In genomic region chr19:30228113-30228725, GRCh38 we compare ENCODE assay signal across 1 cellular context.
TF ChIP-seq lines count a peak whose summit lies in the region.

No MANE protein-coding gene starts in this region.

TF ChIP-seq in HEK293, 187 proteins besides CTCF, POLR2A, EP300 and RAD21 (continued from another document and continues in another):
- TF ChIP-seq, protein P1, sequence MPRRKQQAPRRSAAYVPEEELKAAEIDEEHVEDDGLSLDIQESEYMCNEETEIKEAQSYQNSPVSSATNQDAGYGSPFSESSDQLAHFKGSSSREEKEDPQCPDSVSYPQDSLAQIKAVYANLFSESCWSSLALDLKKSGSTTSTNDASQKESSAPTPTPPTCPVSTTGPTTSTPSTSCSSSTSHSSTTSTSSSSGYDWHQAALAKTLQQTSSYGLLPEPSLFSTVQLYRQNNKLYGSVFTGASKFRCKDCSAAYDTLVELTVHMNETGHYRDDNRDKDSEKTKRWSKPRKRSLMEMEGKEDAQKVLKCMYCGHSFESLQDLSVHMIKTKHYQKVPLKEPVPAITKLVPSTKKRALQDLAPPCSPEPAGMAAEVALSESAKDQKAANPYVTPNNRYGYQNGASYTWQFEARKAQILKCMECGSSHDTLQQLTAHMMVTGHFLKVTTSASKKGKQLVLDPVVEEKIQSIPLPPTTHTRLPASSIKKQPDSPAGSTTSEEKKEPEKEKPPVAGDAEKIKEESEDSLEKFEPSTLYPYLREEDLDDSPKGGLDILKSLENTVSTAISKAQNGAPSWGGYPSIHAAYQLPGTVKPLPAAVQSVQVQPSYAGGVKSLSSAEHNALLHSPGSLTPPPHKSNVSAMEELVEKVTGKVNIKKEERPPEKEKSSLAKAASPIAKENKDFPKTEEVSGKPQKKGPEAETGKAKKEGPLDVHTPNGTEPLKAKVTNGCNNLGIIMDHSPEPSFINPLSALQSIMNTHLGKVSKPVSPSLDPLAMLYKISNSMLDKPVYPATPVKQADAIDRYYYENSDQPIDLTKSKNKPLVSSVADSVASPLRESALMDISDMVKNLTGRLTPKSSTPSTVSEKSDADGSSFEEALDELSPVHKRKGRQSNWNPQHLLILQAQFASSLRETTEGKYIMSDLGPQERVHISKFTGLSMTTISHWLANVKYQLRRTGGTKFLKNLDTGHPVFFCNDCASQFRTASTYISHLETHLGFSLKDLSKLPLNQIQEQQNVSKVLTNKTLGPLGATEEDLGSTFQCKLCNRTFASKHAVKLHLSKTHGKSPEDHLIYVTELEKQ (tag by site-specific recombination; IDR thresholded peaks at IDR 0.05; ENCODE audit: borderline replicate concordance), result no peak
- TF ChIP-seq ZNF501 (tag by site-specific recombination; IDR thresholded peaks at IDR 0.05) (0 out of 2 replicates have a peak, but pooled peaks have one; percentile 1), FEZF1 (tag by site-specific recombination; IDR thresholded peaks at IDR 0.05) (no peak), ZNF175 (tag by site-specific recombination; IDR thresholded peaks at IDR 0.05) (no peak), ZNF280D (tag by site-specific recombination; IDR thresholded peaks at IDR 0.05) (no peak), ZNF426 (tag by site-specific recombination; IDR thresholded peaks at IDR 0.05) (no peak), AEBP2 (tag by site-specific recombination; IDR thresholded peaks at IDR 0.05; ENCODE audit: borderline replicate concordance) (no peak), INSM2 (tag by site-specific recombination; IDR thresholded peaks at IDR 0.05) (0 out of 2 replicates have a peak, but pooled peaks have one; percentile 3), ZNF354C (tag by site-specific recombination; IDR thresholded peaks at IDR 0.05; ENCODE audit: borderline replicate concordance, low read depth) (no peak), ZNF214 (tag by site-specific recombination; IDR thresholded peaks at IDR 0.05; ENCODE audit: borderline replicate concordance) (no peak), ZNF140 (tag by site-specific recombination; IDR thresholded peaks at IDR 0.05) (no peak), ZSCAN30 (tag by site-specific recombination; IDR thresholded peaks at IDR 0.05) (0 out of 2 replicates have a peak, but pooled peaks have one; percentile 37), ZNF837 (tag by site-specific recombination; IDR thresholded peaks at IDR 0.05) (no peak), ZSCAN5A (tag by site-specific recombination; IDR thresholded peaks at IDR 0.05) (no peak), REPIN1 (tag by site-specific recombination; IDR thresholded peaks at IDR 0.05; ENCODE audit: low read depth) (no peak), ZNF560 (tag by site-specific recombination; IDR thresholded peaks at IDR 0.05; ENCODE audit: borderline replicate concordance) (no peak), ZBTB8A (tag by site-specific recombination; IDR thresholded peaks at IDR 0.05) (no peak), TRIM28 (IDR thresholded peaks at IDR 0.05; ENCODE audit: borderline replicate concordance, low read length) (no peak), GLIS1 (tag by site-specific recombination; IDR thresholded peaks at IDR 0.05) (no peak), TCF7L2 (IDR thresholded peaks at IDR 0.05; ENCODE audit: borderline replicate concordance, low read depth, low read length) (no peak), SCRT1 (tag by site-specific recombination; IDR thresholded peaks at IDR 0.05; ENCODE audit: borderline replicate concordance) (no peak), ZNF623 (tag by site-specific recombination; IDR thresholded peaks at IDR 0.05) (peak; percentile 60), ZNF776 (tag by site-specific recombination; IDR thresholded peaks at IDR 0.05; ENCODE audit: borderline replicate concordance) (no peak), PRDM2 (tag by site-specific recombination; IDR thresholded peaks at IDR 0.05; ENCODE audit: borderline replicate concordance) (no peak), ZNF24 (tag by site-specific recombination; IDR thresholded peaks at IDR 0.05) (no peak), MEIS1 (CRISPR knock-in tag; IDR thresholded peaks at IDR 0.05; ENCODE audit: borderline replicate concordance) (no peak), KLF10 (tag by site-specific recombination; IDR thresholded peaks at IDR 0.05) (no peak), ZNF157 (tag by site-specific recombination; IDR thresholded peaks at IDR 0.05) (no peak), ZNF311 (tag by site-specific recombination; IDR thresholded peaks at IDR 0.05; ENCODE audit: borderline replicate concordance) (no peak), MZF1 (tag by site-specific recombination; IDR thresholded peaks at IDR 0.05; ENCODE audit: borderline replicate concordance) (no peak)
- TF ChIP-seq, protein P2, sequence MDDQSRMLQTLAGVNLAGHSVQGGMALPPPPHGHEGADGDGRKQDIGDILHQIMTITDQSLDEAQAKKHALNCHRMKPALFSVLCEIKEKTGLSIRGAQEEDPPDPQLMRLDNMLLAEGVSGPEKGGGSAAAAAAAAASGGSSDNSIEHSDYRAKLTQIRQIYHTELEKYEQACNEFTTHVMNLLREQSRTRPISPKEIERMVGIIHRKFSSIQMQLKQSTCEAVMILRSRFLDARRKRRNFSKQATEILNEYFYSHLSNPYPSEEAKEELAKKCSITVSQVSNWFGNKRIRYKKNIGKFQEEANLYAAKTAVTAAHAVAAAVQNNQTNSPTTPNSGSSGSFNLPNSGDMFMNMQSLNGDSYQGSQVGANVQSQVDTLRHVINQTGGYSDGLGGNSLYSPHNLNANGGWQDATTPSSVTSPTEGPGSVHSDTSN (CRISPR knock-in tag; IDR thresholded peaks at IDR 0.05), result no peak
- TF ChIP-seq, protein P3, sequence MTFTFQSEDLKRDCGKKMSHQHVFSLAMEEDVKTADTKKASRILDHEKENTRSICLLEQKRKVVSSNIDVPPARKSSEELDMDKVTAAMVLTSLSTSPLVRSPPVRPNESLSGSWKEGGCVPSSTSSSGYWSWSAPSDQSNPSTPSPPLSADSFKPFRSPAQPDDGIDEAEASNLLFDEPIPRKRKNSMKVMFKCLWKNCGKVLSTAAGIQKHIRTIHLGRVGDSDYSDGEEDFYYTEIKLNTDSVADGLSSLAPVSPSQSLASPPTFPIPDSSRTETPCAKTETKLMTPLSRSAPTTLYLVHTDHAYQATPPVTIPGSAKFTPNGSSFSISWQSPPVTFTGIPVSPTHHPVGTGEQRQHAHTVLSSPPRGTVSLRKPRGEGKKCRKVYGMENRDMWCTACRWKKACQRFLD (tag by site-specific recombination; IDR thresholded peaks at IDR 0.05), result no peak
- TF ChIP-seq, protein P4, sequence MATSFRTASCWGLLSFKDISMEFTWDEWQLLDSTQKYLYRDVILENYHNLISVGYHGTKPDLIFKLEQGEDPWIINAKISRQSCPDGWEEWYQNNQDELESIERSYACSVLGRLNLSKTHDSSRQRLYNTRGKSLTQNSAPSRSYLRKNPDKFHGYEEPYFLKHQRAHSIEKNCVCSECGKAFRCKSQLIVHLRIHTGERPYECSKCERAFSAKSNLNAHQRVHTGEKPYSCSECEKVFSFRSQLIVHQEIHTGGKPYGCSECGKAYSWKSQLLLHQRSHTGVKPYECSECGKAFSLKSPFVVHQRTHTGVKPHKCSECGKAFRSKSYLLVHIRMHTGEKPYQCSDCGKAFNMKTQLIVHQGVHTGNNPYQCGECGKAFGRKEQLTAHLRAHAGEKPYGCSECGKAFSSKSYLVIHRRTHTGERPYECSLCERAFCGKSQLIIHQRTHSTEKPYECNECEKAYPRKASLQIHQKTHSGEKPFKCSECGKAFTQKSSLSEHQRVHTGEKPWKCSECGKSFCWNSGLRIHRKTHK (tag by site-specific recombination; IDR thresholded peaks at IDR 0.05), result no peak
- TF ChIP-seq, protein P5, sequence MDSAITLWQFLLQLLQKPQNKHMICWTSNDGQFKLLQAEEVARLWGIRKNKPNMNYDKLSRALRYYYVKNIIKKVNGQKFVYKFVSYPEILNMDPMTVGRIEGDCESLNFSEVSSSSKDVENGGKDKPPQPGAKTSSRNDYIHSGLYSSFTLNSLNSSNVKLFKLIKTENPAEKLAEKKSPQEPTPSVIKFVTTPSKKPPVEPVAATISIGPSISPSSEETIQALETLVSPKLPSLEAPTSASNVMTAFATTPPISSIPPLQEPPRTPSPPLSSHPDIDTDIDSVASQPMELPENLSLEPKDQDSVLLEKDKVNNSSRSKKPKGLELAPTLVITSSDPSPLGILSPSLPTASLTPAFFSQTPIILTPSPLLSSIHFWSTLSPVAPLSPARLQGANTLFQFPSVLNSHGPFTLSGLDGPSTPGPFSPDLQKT (IDR thresholded peaks at IDR 0.05; ENCODE audit: borderline replicate concordance, low read depth, low read length), result no peak
